Comparison of ENCODE assay signal across 24 cellular contexts in the genomic region with DNA sequence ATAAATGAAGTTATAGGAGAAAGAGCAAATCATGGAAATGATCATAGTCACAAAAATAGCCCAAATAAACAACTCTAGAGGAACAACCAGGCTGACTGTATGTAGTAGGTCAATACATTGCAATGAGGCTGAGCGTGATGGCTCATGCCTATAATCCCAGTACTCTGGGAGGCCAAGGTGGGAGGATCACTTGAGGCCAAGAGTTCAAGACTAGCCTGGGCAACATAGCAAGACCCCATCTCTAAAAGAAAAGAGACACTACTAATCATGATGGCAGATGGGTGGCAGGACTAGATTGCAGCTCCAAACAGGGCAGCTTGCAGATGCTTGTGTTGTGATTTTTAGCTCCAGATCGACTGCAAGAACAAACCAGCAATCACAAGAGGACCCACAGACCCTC.
"Had no signal": no experiment of that assay in that cellular context is flagged by ENCODE, and none has a peak within 500 bp of the region (broad histone marks: within the 10 kb centered on the region; RNA-seq: fewer than 3 reads in every experiment).

No MANE protein-coding gene starts in this region.

- H3K9me3 ChIP-seq: ascending aorta, esophagus muscularis mucosa, prostate gland, spleen, thyroid gland, upper lobe of right lung had no signal

- H3K4me3 ChIP-seq: ascending aorta, dorsolateral prefrontal cortex, esophagus muscularis mucosa, prostate gland, spleen, thyroid gland, upper lobe of right lung had no signal

- H3K36me3 ChIP-seq: prostate gland, thyroid gland had no signal

- ATAC-seq: activated T-cell treated with anti-CD3 and anti-CD28 coated beads, Interleukin-2, amount 50 U/mL, for 4 hours; effector memory CD8-positive, alpha-beta T cell; left ventricle myocardium superior; naive thymus-derived CD8-positive, alpha-beta T cell; upper lobe of right lung had no signal

- H3K9me3 Mint-ChIP-seq: activated naive CD4-positive, alpha-beta T cell treated with anti-CD3 and anti-CD28 coated beads, Interleukin-2, amount 50 U/mL, for 24 hours; activated T-cell treated with anti-CD3 and anti-CD28 coated beads, Interleukin-2, amount 50 U/mL, for 4 hours; central memory CD8-positive, alpha-beta T cell; effector memory CD8-positive, alpha-beta T cell; naive thymus-derived CD8-positive, alpha-beta T cell; stimulated activated naive CD8-positive, alpha-beta T cell treated with anti-CD3 and anti-CD28 coated beads, Interleukin-15, Interleukin-2, amounts not matched to agents 100 ng/mL and 50 ng/mL, for 24 hours had no signal

- H3K27me3 Mint-ChIP-seq: activated naive CD4-positive, alpha-beta T cell treated with anti-CD3 and anti-CD28 coated beads, Interleukin-2, amount 50 U/mL, for 24 hours; central memory CD8-positive, alpha-beta T cell; effector memory CD8-positive, alpha-beta T cell; naive thymus-derived CD8-positive, alpha-beta T cell; stimulated activated naive CD8-positive, alpha-beta T cell treated with anti-CD3 and anti-CD28 coated beads, Interleukin-15, Interleukin-2, amounts not matched to agents 100 ng/mL and 50 ng/mL, for 24 hours had no signal

- H3K27ac Mint-ChIP-seq: activated naive CD4-positive, alpha-beta T cell treated with anti-CD3 and anti-CD28 coated beads, Interleukin-2, amount 50 U/mL, for 24 hours; effector memory CD8-positive, alpha-beta T cell; mesothelial cell of epicardium; stimulated activated naive CD8-positive, alpha-beta T cell treated with anti-CD3 and anti-CD28 coated beads, Interleukin-15, Interleukin-2, amounts not matched to agents 100 ng/mL and 50 ng/mL, for 24 hours had no signal

- DNase-seq: activated CD4-positive, alpha-beta T cell treated with anti-CD3 and anti-CD28 coated beads for 4 hours; activated CD4-positive, alpha-beta T cell treated with anti-CD3 and anti-CD28 coated beads, Interleukin-2, amount 50 U/mL, for 48 hours; activated CD4-positive, CD25-positive, alpha-beta regulatory T cell; activated CD8-positive, alpha-beta memory T cell treated with anti-CD3 and anti-CD28 coated beads, Interleukin-2, amount 50 U/mL, for 4 hours; activated effector memory CD4-positive, alpha-beta T cell treated with Interleukin-2 at 50 U/mL for 16 hours; activated T-cell treated with anti-CD3 and anti-CD28 coated beads, Interleukin-2, amount 50 U/mL, for 4 hours; dorsolateral prefrontal cortex; effector memory CD8-positive, alpha-beta T cell; hippocampal formation; left ventricle myocardium superior; mammary epithelial cell; naive thymus-derived CD8-positive, alpha-beta T cell; spleen; stimulated activated CD4-positive, alpha-beta T cell treated with anti-CD3 and anti-CD28 coated beads, Interleukin-4, amount 100 ng/mL, for 1 hour; substantia nigra; thyroid gland; upper lobe of right lung had no signal

- H3K4me1 ChIP-seq: ascending aorta, esophagus muscularis mucosa, prostate gland, spleen, thyroid gland, upper lobe of right lung had no signal

- H3K4me3 Mint-ChIP-seq: activated naive CD4-positive, alpha-beta T cell treated with anti-CD3 and anti-CD28 coated beads, Interleukin-2, amount 50 U/mL, for 24 hours; activated T-cell treated with anti-CD3 and anti-CD28 coated beads, Interleukin-2, amount 50 U/mL, for 4 hours; central memory CD8-positive, alpha-beta T cell; effector memory CD8-positive, alpha-beta T cell; mesothelial cell of epicardium; naive thymus-derived CD8-positive, alpha-beta T cell; stimulated activated naive CD8-positive, alpha-beta T cell treated with anti-CD3 and anti-CD28 coated beads, Interleukin-15, Interleukin-2, amounts not matched to agents 100 ng/mL and 50 ng/mL, for 24 hours had no signal

- H3K27ac ChIP-seq: ascending aorta, dorsolateral prefrontal cortex, esophagus muscularis mucosa, prostate gland, spleen, thyroid gland, upper lobe of right lung had no signal

- H3K4me1 Mint-ChIP-seq: mesothelial cell of epicardium had no signal
